ENCODE assay signal across 1 cellular context in the genomic region with DNA sequence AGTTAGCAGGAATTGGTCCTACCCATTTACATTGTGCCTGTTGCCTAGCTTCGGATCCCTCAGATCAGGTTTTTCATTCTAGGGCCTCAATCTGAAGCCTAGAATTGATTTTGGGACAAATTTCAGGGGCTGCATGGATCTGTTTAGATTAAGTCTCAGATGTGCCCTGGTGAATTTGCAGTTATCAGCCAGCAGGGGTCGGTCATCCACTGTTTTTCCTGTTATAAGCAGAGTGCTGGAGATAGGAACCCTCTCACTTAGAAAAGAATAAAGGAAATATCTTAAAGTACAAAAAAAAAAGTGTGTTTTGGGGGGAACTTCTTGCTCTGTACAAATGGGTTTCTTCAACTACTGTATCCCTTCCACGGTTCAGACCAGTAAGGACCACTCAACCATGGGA.
TF ChIP-seq lines count a peak whose summit lies in the region.

No MANE protein-coding gene starts in this region.

TF ChIP-seq in GM23338, 12 proteins besides CTCF, POLR2A, EP300 and RAD21 (continued from another document):
- TF ChIP-seq, protein P1, sequence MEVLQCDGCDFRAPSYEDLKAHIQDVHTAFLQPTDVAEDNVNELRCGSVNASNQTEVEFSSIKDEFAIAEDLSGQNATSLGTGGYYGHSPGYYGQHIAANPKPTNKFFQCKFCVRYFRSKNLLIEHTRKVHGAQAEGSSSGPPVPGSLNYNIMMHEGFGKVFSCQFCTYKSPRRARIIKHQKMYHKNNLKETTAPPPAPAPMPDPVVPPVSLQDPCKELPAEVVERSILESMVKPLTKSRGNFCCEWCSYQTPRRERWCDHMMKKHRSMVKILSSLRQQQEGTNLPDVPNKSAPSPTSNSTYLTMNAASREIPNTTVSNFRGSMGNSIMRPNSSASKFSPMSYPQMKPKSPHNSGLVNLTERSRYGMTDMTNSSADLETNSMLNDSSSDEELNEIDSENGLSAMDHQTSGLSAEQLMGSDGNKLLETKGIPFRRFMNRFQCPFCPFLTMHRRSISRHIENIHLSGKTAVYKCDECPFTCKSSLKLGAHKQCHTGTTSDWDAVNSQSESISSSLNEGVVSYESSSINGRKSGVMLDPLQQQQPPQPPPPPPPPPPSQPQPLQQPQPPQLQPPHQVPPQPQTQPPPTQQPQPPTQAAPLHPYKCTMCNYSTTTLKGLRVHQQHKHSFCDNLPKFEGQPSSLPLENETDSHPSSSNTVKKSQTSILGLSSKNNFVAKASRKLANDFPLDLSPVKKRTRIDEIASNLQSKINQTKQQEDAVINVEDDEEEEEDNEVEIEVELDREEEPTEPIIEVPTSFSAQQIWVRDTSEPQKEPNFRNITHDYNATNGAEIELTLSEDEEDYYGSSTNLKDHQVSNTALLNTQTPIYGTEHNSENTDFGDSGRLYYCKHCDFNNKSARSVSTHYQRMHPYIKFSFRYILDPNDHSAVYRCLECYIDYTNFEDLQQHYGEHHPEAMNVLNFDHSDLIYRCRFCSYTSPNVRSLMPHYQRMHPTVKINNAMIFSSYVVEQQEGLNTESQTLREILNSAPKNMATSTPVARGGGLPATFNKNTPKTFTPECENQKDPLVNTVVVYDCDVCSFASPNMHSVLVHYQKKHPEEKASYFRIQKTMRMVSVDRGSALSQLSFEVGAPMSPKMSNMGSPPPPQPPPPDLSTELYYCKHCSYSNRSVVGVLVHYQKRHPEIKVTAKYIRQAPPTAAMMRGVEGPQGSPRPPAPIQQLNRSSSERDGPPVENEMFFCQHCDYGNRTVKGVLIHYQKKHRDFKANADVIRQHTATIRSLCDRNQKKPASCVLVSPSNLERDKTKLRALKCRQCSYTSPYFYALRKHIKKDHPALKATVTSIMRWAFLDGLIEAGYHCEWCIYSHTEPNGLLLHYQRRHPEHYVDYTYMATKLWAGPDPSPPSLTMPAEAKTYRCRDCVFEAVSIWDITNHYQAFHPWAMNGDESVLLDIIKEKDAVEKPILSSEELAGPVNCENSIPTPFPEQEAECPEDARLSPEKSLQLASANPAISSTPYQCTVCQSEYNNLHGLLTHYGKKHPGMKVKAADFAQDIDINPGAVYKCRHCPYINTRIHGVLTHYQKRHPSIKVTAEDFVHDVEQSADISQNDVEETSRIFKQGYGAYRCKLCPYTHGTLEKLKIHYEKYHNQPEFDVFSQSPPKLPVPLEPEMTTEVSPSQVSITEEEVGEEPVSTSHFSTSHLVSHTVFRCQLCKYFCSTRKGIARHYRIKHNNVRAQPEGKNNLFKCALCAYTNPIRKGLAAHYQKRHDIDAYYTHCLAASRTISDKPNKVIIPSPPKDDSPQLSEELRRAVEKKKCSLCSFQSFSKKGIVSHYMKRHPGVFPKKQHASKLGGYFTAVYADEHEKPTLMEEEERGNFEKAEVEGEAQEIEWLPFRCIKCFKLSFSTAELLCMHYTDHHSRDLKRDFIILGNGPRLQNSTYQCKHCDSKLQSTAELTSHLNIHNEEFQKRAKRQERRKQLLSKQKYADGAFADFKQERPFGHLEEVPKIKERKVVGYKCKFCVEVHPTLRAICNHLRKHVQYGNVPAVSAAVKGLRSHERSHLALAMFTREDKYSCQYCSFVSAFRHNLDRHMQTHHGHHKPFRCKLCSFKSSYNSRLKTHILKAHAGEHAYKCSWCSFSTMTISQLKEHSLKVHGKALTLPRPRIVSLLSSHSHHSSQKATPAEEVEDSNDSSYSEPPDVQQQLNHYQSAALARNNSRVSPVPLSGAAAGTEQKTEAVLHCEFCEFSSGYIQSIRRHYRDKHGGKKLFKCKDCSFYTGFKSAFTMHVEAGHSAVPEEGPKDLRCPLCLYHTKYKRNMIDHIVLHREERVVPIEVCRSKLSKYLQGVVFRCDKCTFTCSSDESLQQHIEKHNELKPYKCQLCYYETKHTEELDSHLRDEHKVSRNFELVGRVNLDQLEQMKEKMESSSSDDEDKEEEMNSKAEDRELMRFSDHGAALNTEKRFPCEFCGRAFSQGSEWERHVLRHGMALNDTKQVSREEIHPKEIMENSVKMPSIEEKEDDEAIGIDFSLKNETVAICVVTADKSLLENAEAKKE (CRISPR knock-in tag; IDR thresholded peaks at IDR 0.05): no peak
- no peak for TF ChIP-seq EZH2phosphoT487 (IDR thresholded peaks at IDR 0.05; ENCODE audit: unreplicated experiment)
- no peak for TF ChIP-seq POLR2AphosphoS5 (IDR thresholded peaks at IDR 0.05; ENCODE audit: low read depth)
- TF ChIP-seq STAT1 (IDR thresholded peaks at IDR 0.05; ENCODE audit: unreplicated experiment): no peak
